26 cellular contexts compared by ENCODE assay signal in genomic region chr3:88137836-88138235, GRCh38. TPM values are rescaled to one million over a fixed set of nuclear protein-coding genes. Genes with fewer than 3 reads are reported as not detected.
DNase-seq lines count a peak whose midpoint lies in the region; ATAC-seq and TF ChIP-seq lines count a peak whose summit lies in the region.
"Had no signal": no experiment of that assay in that cellular context is flagged by ENCODE, and none has a peak within 500 bp of the region (broad histone marks: within the 10 kb centered on the region; RNA-seq: fewer than 3 reads in every experiment).

No MANE protein-coding gene starts in this region.

- peak overlapping the region; percentile 29 for H3K27ac ChIP-seq in mammary epithelial cell (ENCODE audit: insufficient read depth, low read depth, low read length)
- no peak overlapping the region for H3K27ac ChIP-seq in mesenchymal stem cell (ENCODE audit: low read length, poor library complexity, severe bottlenecking)
- H3K27ac ChIP-seq in caudate nucleus (ENCODE audit: low read depth, low read length), result no peak overlapping the region
- H3K27ac ChIP-seq: gastrocnemius medialis, parathyroid adenoma, SJCRH30, thoracic aorta, uterus had no signal

- H3K9ac ChIP-seq in mammary epithelial cell (ENCODE audit: insufficient read depth, low read length), result no peak overlapping the region
- H3K9ac ChIP-seq in mesenchymal stem cell (ENCODE audit: low read length), result no peak overlapping the region
- H3K9ac ChIP-seq: parathyroid adenoma had no signal

- no peak overlapping the region for H2AK5ac ChIP-seq in mesenchymal stem cell (ENCODE audit: low read length, severe bottlenecking)

- H3K27me3 ChIP-seq in mammary epithelial cell (ENCODE audit: insufficient read depth, low read length) (no peaks in the 10 kb centered on the region), mesenchymal stem cell (ENCODE audit: control insufficient read depth in 1 of 2, insufficient read depth in 1 of 2, low read length in 2 of 2) (no peaks in the 10 kb centered on the region)
- H3K27me3 ChIP-seq: gastrocnemius medialis, SJCRH30, uterus had no signal

- WGBS in mammary epithelial cell (ENCODE audit: low coverage, missing lambda C conversion rate), result 56% methylated on average over 1 of the region's 1 CpG
- no CpG with 5 or more reads among the region's 1 CpG for WGBS in mesenchymal stem cell

- ATAC-seq in HG03025 (IDR thresholded peaks at IDR 0.05; ENCODE audit: low FRiP score, unreplicated experiment), result no peak
- ATAC-seq: activated CD4-positive, alpha-beta T cell treated with anti-CD3 and anti-CD28 coated beads for 36 hours; gastrocnemius medialis; Panc1; right cardiac atrium had no signal

- DNase-seq in EH (ENCODE audit: low read depth) (peak; percentile 36), HT1080 (ENCODE audit: low read depth) (peak; percentile 5), mammary epithelial cell (no peak), mesenchymal stem cell (peak; percentile 24), cerebellar cortex (ENCODE audit: low spot score) (no peak), caudate nucleus (lab: John Stamatoyannopoulos, UW) (no peak)
- DNase-seq: activated CD4-positive, alpha-beta T cell treated with anti-CD3 and anti-CD28 coated beads for 36 hours; activated T-cell treated with anti-CD3 and anti-CD28 coated beads, Interleukin-2, amount 50 U/mL, for 24 hours; amniotic stem cell; CD4-positive, alpha-beta memory T cell; DMS 273 treated with DMSO at 0.1 percent for 48 hours; gastrocnemius medialis; GF-D8; hypothalamus; KBM-7; NCI-H146; NCI-H524; right cardiac atrium; SJCRH30; stimulated activated CD4-positive, alpha-beta T cell treated with anti-CD3 and anti-CD28 coated beads, Interleukin-4, amount 100 ng/mL, for 4 hours; stimulated activated naive CD4-positive, alpha-beta T cell; uterus had no signal

- H4K8ac ChIP-seq in mesenchymal stem cell (ENCODE audit: low read length), result no peak overlapping the region

- H3K23ac ChIP-seq in mesenchymal stem cell (ENCODE audit: low read length in 2 of 2), result no peak overlapping the region

- no peaks in the 10 kb centered on the region for H3K79me1 ChIP-seq in mesenchymal stem cell (replicated peaks; ENCODE audit: low read length, poor library complexity, severe bottlenecking)

- TF ChIP-seq CTCF in mammary epithelial cell (conservative IDR thresholded peaks at IDR 0.05 in 1 of 2, IDR thresholded peaks at IDR 0.05 in 1 of 2; ENCODE audit: extremely low read depth in 1 of 2, insufficient read depth in 1 of 2, low read depth in 1 of 2, low read length in 2 of 2), result no peak

- no peak overlapping the region for H2AFZ ChIP-seq in mammary epithelial cell (ENCODE audit: low read depth, low read length)
- H2AFZ ChIP-seq in mesenchymal stem cell (ENCODE audit: low read depth, low read length), result no peak overlapping the region
- H2AFZ ChIP-seq: parathyroid adenoma had no signal

- H3K9me3 ChIP-seq in mammary epithelial cell (replicated peaks; ENCODE audit: insufficient read depth, low read length), result no peaks in the 10 kb centered on the region
- H3K9me3 ChIP-seq in mesenchymal stem cell (ENCODE audit: control insufficient read depth, low read length), result no peaks in the 10 kb centered on the region
- H3K9me3 ChIP-seq: gastrocnemius medialis, SJCRH30, thoracic aorta, uterus had no signal

- H3K4me1 ChIP-seq in mammary epithelial cell (ENCODE audit: insufficient read depth, low read length), result peaks cover 32% of the 10 kb centered on the region
- H3K4me1 ChIP-seq in mesenchymal stem cell (ENCODE audit: control insufficient read depth, insufficient read depth, low read depth, low read length), result no peaks in the 10 kb centered on the region
- H3K4me1 ChIP-seq: parathyroid adenoma, uterus had no signal

- no peak overlapping the region for H3K14ac ChIP-seq in mesenchymal stem cell (ENCODE audit: low read length in 2 of 2)

- CTCF ChIA-PET in mammary epithelial cell (lab: Charles Lee; ENCODE audit: low non-redundant PET), result no interaction called here

- H3K18ac ChIP-seq in mesenchymal stem cell (ENCODE audit: low read depth in 1 of 2, low read length in 2 of 2), result no peak overlapping the region

- peaks cover 15% of the 10 kb centered on the region for H3K79me2 ChIP-seq in mammary epithelial cell (ENCODE audit: insufficient read depth, low read length)
- H3K79me2 ChIP-seq: parathyroid adenoma had no signal

- no peak overlapping the region for H2BK12ac ChIP-seq in mesenchymal stem cell (ENCODE audit: low read length in 2 of 2)

- H2BK120ac ChIP-seq in mesenchymal stem cell (ENCODE audit: low read depth, low read length), result no peak overlapping the region

- H3K4ac ChIP-seq in mesenchymal stem cell (ENCODE audit: low read depth in 1 of 2, low read length in 2 of 2), result no peak overlapping the region

- H3K36me3 ChIP-seq in mammary epithelial cell (ENCODE audit: insufficient read depth, low read length) (peaks cover 29% of the 10 kb centered on the region), mesenchymal stem cell (ENCODE audit: control insufficient read depth in 1 of 2, insufficient read depth in 2 of 2, low read depth in 1 of 2, low read length in 2 of 2) (peaks cover 0 to 68% of the 10 kb centered on the region in 2 experiments)
- H3K36me3 ChIP-seq: uterus had no signal

- no peak overlapping the region for H2BK15ac ChIP-seq in mesenchymal stem cell (ENCODE audit: low read depth, poor library complexity, severe bottlenecking)

- in situ Hi-C loops in mammary epithelial cell (cut with MboI; ENCODE audit: low sequenced_read_pairs in 2 of 2), result no loop called here

- H3K4me3 ChIP-seq in mammary epithelial cell (replicated peaks in 1 of 3; ENCODE audit: insufficient read depth in 1 of 3, low read depth in 2 of 3, low read length in 3 of 3) (no peak overlapping the region), mesenchymal stem cell (ENCODE audit: insufficient read depth in 1 of 2, low read depth in 1 of 2, low read length in 2 of 2) (no peak overlapping the region)
- H3K4me3 ChIP-seq: gastrocnemius medialis, SJCRH30, thoracic aorta, uterus had no signal

- no TSS peak for BruUV-seq in mammary epithelial cell (replicated peaks; lab: Mats Ljungman, UMichigan)

- no peaks in the 10 kb centered on the region for H4K20me1 ChIP-seq in mammary epithelial cell (ENCODE audit: insufficient read depth, low read length)

- H2BK5ac ChIP-seq in mesenchymal stem cell (ENCODE audit: low read depth, low read length, poor library complexity, severe bottlenecking), result no peak overlapping the region

- H4K91ac ChIP-seq in mesenchymal stem cell (ENCODE audit: low read length), result no peak overlapping the region

- H3K4me2 ChIP-seq in mammary epithelial cell (ENCODE audit: insufficient read depth, low read depth, low read length) (no peak overlapping the region), mesenchymal stem cell (ENCODE audit: low read length, poor library complexity, severe bottlenecking) (no peak overlapping the region)

- dilution Hi-C loops in mammary epithelial cell (cut with HindIII; ENCODE audit: low sequenced_read_pairs), result no loop called here

- intact Hi-C loops in mammary epithelial cell (cut with micrococcal nuclease), result loop anchor here (10.0 kb wide), 1 partner anchor 1153 kb away; no protein-coding TSS in a partner anchor

RNA-seq across cellular contexts. Expression of gene C3orf38, which starts 11.9 kb away (rescaled TPM):
- 25.9 and 30.7 TPM in 2 replicates for total RNA-seq in HT1080 (2014; rRNA removed; shearing (Covaris generic))
- polyA plus RNA-seq in HT1080 (2015; cell fraction: cytosol; rRNA removed), result 14.3 and 16.3 TPM in 2 replicates
- polyA plus RNA-seq in HT1080 (2015; cell fraction: nucleus; rRNA removed), result 14.1 and 15.2 TPM in 2 replicates
- 10 to 100 TPM; 20.4 to 31.7 TPM for total RNA-seq in mammary epithelial cell
- 9.0 TPM for polyA plus RNA-seq in mammary epithelial cell
- polyA minus RNA-seq in mammary epithelial cell, result 11.4 TPM
- polyA plus RNA-seq in mesenchymal stem cell (2013, experiment 1 of 2), result 16.7 TPM
- 18.1 TPM for polyA plus RNA-seq in mesenchymal stem cell (2013, experiment 2 of 2)

Comparison
In these comparisons a context has a peak if more than half of its experiments do, and no peak if none do; other contexts are left out.
1. DNase-seq: peak in EH (single experiment), HT1080 (single experiment) and mesenchymal stem cell (single experiment); none in mammary epithelial cell (single experiment), cerebellar cortex (single experiment) and caudate nucleus (0 of 61).